ENCODE assay signal across 1 cellular context in the genomic region with DNA sequence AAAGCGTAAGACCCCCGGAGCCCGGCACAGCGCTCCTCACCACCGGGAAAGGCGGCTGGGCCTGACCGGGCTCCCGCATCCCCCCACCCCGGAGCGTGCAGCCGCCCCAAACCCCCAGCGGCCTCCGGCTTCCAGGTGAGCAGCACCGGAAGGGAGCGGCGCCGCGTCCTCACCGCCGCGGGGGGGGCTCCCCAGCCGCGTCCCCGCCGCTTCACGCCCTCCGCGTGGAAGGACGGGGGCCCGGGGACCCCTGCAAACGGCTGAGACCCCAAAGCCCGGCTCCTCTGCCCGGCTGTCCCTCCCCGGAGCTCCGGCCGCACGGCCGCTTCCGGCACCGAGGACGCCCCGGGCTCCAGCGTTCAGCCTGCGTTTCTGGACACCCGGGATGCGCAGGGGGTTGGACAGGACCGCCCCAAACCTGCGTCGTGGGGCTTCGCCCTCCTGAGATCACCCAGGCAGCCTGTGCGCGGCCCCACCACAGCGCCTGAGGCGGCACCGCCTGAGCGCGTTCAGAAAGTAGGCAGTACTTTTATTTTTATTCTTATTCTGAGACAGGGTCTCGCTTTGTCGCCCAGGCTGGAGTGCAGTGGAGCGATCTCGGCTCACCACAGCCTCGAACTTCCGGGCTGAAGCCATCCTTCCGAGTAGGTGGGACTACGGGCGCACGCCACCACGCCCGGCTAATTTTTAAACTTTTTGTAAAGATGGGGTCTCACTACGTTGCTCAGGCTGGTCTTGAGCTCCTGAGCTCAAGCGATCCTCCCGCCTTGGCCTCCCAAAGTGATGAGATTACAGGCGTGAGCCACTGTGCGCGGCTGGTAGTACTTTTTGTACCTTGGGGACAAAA.
TF ChIP-seq lines count a peak whose summit lies in the region.

No MANE protein-coding gene starts in this region.

TF ChIP-seq in HepG2, 621 proteins besides CTCF, POLR2A, EP300 and RAD21 (continued from another document and continues in another):
- TF ChIP-seq, protein P1, sequence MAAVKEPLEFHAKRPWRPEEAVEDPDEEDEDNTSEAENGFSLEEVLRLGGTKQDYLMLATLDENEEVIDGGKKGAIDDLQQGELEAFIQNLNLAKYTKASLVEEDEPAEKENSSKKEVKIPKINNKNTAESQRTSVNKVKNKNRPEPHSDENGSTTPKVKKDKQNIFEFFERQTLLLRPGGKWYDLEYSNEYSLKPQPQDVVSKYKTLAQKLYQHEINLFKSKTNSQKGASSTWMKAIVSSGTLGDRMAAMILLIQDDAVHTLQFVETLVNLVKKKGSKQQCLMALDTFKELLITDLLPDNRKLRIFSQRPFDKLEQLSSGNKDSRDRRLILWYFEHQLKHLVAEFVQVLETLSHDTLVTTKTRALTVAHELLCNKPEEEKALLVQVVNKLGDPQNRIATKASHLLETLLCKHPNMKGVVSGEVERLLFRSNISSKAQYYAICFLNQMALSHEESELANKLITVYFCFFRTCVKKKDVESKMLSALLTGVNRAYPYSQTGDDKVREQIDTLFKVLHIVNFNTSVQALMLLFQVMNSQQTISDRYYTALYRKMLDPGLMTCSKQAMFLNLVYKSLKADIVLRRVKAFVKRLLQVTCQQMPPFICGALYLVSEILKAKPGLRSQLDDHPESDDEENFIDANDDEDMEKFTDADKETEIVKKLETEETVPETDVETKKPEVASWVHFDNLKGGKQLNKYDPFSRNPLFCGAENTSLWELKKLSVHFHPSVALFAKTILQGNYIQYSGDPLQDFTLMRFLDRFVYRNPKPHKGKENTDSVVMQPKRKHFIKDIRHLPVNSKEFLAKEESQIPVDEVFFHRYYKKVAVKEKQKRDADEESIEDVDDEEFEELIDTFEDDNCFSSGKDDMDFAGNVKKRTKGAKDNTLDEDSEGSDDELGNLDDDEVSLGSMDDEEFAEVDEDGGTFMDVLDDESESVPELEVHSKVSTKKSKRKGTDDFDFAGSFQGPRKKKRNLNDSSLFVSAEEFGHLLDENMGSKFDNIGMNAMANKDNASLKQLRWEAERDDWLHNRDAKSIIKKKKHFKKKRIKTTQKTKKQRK (IDR thresholded peaks at IDR 0.05; ENCODE audit: low read length): no peak
- TF ChIP-seq, protein P2, sequence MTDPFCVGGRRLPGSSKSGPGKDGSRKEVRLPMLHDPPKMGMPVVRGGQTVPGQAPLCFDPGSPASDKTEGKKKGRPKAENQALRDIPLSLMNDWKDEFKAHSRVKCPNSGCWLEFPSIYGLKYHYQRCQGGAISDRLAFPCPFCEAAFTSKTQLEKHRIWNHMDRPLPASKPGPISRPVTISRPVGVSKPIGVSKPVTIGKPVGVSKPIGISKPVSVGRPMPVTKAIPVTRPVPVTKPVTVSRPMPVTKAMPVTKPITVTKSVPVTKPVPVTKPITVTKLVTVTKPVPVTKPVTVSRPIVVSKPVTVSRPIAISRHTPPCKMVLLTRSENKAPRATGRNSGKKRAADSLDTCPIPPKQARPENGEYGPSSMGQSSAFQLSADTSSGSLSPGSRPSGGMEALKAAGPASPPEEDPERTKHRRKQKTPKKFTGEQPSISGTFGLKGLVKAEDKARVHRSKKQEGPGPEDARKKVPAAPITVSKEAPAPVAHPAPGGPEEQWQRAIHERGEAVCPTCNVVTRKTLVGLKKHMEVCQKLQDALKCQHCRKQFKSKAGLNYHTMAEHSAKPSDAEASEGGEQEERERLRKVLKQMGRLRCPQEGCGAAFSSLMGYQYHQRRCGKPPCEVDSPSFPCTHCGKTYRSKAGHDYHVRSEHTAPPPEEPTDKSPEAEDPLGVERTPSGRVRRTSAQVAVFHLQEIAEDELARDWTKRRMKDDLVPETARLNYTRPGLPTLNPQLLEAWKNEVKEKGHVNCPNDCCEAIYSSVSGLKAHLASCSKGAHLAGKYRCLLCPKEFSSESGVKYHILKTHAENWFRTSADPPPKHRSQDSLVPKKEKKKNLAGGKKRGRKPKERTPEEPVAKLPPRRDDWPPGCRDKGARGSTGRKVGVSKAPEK (CRISPR knock-in tag; IDR thresholded peaks at IDR 0.05; ENCODE audit: borderline replicate concordance): no peak
- no peak for TF ChIP-seq MIXL1 (CRISPR knock-in tag; IDR thresholded peaks at IDR 0.05)
- TF ChIP-seq HMGA1 (CRISPR knock-in tag; conservative IDR thresholded peaks at IDR 0.05): no peak
- no peak for TF ChIP-seq HNRNPUL1 (IDR thresholded peaks at IDR 0.05; ENCODE audit: low read depth, low read length)
- TF ChIP-seq AKAP8 (CRISPR knock-in tag; IDR thresholded peaks at IDR 0.05): no peak
- TF ChIP-seq SETDB1 (CRISPR knock-in tag; IDR thresholded peaks at IDR 0.05; ENCODE audit: borderline replicate concordance): no peak
- TF ChIP-seq, protein P3, sequence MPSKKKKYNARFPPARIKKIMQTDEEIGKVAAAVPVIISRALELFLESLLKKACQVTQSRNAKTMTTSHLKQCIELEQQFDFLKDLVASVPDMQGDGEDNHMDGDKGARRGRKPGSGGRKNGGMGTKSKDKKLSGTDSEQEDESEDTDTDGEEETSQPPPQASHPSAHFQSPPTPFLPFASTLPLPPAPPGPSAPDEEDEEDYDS (CRISPR knock-in tag; IDR thresholded peaks at IDR 0.05): 0 out of 2 replicates have a peak, but pooled peaks have one; percentile 16
- no peak for TF ChIP-seq ZNF83 (CRISPR knock-in tag; IDR thresholded peaks at IDR 0.05; ENCODE audit: borderline replicate concordance)
- TF ChIP-seq PITX1 (CRISPR knock-in tag; IDR thresholded peaks at IDR 0.05): no peak
- TF ChIP-seq, protein P4, sequence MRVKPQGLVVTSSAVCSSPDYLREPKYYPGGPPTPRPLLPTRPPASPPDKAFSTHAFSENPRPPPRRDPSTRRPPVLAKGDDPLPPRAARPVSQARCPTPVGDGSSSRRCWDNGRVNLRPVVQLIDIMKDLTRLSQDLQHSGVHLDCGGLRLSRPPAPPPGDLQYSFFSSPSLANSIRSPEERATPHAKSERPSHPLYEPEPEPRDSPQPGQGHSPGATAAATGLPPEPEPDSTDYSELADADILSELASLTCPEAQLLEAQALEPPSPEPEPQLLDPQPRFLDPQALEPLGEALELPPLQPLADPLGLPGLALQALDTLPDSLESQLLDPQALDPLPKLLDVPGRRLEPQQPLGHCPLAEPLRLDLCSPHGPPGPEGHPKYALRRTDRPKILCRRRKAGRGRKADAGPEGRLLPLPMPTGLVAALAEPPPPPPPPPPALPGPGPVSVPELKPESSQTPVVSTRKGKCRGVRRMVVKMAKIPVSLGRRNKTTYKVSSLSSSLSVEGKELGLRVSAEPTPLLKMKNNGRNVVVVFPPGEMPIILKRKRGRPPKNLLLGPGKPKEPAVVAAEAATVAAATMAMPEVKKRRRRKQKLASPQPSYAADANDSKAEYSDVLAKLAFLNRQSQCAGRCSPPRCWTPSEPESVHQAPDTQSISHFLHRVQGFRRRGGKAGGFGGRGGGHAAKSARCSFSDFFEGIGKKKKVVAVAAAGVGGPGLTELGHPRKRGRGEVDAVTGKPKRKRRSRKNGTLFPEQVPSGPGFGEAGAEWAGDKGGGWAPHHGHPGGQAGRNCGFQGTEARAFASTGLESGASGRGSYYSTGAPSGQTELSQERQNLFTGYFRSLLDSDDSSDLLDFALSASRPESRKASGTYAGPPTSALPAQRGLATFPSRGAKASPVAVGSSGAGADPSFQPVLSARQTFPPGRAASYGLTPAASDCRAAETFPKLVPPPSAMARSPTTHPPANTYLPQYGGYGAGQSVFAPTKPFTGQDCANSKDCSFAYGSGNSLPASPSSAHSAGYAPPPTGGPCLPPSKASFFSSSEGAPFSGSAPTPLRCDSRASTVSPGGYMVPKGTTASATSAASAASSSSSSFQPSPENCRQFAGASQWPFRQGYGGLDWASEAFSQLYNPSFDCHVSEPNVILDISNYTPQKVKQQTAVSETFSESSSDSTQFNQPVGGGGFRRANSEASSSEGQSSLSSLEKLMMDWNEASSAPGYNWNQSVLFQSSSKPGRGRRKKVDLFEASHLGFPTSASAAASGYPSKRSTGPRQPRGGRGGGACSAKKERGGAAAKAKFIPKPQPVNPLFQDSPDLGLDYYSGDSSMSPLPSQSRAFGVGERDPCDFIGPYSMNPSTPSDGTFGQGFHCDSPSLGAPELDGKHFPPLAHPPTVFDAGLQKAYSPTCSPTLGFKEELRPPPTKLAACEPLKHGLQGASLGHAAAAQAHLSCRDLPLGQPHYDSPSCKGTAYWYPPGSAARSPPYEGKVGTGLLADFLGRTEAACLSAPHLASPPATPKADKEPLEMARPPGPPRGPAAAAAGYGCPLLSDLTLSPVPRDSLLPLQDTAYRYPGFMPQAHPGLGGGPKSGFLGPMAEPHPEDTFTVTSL (CRISPR knock-in tag; IDR thresholded peaks at IDR 0.05; ENCODE audit: borderline replicate concordance): no peak
- TF ChIP-seq MBNL3 (CRISPR knock-in tag; conservative IDR thresholded peaks at IDR 0.05): no peak
- no peak for TF ChIP-seq ZNF790 (CRISPR knock-in tag; IDR thresholded peaks at IDR 0.05; ENCODE audit: borderline replicate concordance)
- TF ChIP-seq SIX1 (CRISPR knock-in tag; IDR thresholded peaks at IDR 0.05; ENCODE audit: borderline replicate concordance): no peak
- TF ChIP-seq ZFP41 (CRISPR knock-in tag; IDR thresholded peaks at IDR 0.05; ENCODE audit: borderline replicate concordance): no peak
- peak; percentile 73 for TF ChIP-seq ZNF607 (CRISPR knock-in tag; IDR thresholded peaks at IDR 0.05; ENCODE audit: borderline replicate concordance)
- TF ChIP-seq ZNF749 (CRISPR knock-in tag; IDR thresholded peaks at IDR 0.05; ENCODE audit: borderline replicate concordance): no peak
- TF ChIP-seq CREM (IDR thresholded peaks at IDR 0.05): no peak
- no peak for TF ChIP-seq CREM (CRISPR knock-in tag; IDR thresholded peaks at IDR 0.05)
- TF ChIP-seq ZNF234 (CRISPR knock-in tag; conservative IDR thresholded peaks at IDR 0.05): no peak
- TF ChIP-seq, protein P5, sequence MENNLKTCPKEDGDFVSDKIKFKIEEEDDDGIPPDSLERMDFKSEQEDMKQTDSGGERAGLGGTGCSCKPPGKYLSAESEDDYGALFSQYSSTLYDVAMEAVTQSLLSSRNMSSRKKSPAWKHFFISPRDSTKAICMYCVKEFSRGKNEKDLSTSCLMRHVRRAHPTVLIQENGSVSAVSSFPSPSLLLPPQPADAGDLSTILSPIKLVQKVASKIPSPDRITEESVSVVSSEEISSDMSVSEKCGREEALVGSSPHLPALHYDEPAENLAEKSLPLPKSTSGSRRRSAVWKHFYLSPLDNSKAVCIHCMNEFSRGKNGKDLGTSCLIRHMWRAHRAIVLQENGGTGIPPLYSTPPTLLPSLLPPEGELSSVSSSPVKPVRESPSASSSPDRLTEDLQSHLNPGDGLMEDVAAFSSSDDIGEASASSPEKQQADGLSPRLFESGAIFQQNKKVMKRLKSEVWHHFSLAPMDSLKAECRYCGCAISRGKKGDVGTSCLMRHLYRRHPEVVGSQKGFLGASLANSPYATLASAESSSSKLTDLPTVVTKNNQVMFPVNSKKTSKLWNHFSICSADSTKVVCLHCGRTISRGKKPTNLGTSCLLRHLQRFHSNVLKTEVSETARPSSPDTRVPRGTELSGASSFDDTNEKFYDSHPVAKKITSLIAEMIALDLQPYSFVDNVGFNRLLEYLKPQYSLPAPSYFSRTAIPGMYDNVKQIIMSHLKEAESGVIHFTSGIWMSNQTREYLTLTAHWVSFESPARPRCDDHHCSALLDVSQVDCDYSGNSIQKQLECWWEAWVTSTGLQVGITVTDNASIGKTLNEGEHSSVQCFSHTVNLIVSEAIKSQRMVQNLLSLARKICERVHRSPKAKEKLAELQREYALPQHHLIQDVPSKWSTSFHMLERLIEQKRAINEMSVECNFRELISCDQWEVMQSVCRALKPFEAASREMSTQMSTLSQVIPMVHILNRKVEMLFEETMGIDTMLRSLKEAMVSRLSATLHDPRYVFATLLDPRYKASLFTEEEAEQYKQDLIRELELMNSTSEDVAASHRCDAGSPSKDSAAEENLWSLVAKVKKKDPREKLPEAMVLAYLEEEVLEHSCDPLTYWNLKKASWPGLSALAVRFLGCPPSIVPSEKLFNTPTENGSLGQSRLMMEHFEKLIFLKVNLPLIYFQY (CRISPR knock-in tag; IDR thresholded peaks at IDR 0.05; ENCODE audit: borderline replicate concordance): 0 out of 2 replicates have a peak, but pooled peaks have one; percentile 23
- no peak for TF ChIP-seq RELA (CRISPR knock-in tag; IDR thresholded peaks at IDR 0.05)
